30 cellular contexts compared by ENCODE assay signal in genomic region chr7:134297489-134297888, GRCh38.
"Had no signal": no experiment of that assay in that cellular context is flagged by ENCODE, and none has a peak within 500 bp of the region (broad histone marks: within the 10 kb centered on the region; RNA-seq: fewer than 3 reads in every experiment).

No MANE protein-coding gene starts in this region.

- H3K4me1 ChIP-seq: ascending aorta, breast epithelium, colonic mucosa, gastrocnemius medialis had no signal

- DNase-seq: activated CD4-positive, alpha-beta memory T cell treated with anti-CD3 and anti-CD28 coated beads for 36 hours; activated CD4-positive, alpha-beta T cell treated with anti-CD3 and anti-CD28 coated beads for 36 hours; activated CD4-positive, CD25-positive, alpha-beta regulatory T cell; activated CD4-positive, CD25-positive, alpha-beta regulatory T cell treated with anti-CD3 and anti-CD28 coated beads, Interleukin-2, amount 50 U/mL, for 72 hours; activated CD8-positive, alpha-beta memory T cell treated with anti-CD3 and anti-CD28 coated beads, Interleukin-2, amount 10 ng/mL, durations not matched to agents 7 days and 5 days; activated CD8-positive, alpha-beta memory T cell treated with anti-CD3 and anti-CD28 coated beads, Interleukin-2, amount 50 U/mL, for 4 hours; activated CD8-positive, alpha-beta T cell treated with anti-CD3 and anti-CD28 coated beads, Interleukin-2, amount 10 ng/mL, durations not matched to agents 7 days and 5 days; activated gamma-delta T cell; activated naive CD4-positive, alpha-beta T cell; activated naive CD4-positive, alpha-beta T cell treated with anti-CD3 and anti-CD28 coated beads, Interleukin-2, amount 10 ng/mL, durations not matched to agents 7 days and 5 days; activated naive CD8-positive, alpha-beta T cell treated with anti-CD3 and anti-CD28 coated beads, Interleukin-2, amount 10 ng/mL, durations not matched to agents 7 days and 5 days; activated T-cell treated with anti-CD3 and anti-CD28 coated beads, Interleukin-2, amount 50 U/mL, for 24 hours; activated T-cell treated with anti-CD3 and anti-CD28 coated beads, Interleukin-2, amount 50 U/mL, for 72 hours; central memory CD4-positive, alpha-beta T cell; cerebellar nuclear complex; colonic mucosa; effector memory CD8-positive, alpha-beta T cell; foreskin fibroblast; gastrocnemius medialis; glutamatergic neuron; heart left ventricle; T-helper 1 cell; T-helper 17 cell; T1000 had no signal

- H3K27ac ChIP-seq: ascending aorta, breast epithelium, cardiac muscle cell, colonic mucosa, epithelial cell of prostate, gastrocnemius medialis had no signal

- FAIRE-seq: endothelial cell of umbilical vein had no signal

- H3K9me3 ChIP-seq: ascending aorta, breast epithelium, colonic mucosa, gastrocnemius medialis, heart left ventricle had no signal

- H3K4me3 ChIP-seq: ascending aorta, breast epithelium, cardiac muscle cell, colonic mucosa, gastrocnemius medialis, heart left ventricle had no signal

- H3K27me3 ChIP-seq: ascending aorta, breast epithelium, cardiac muscle cell, colonic mucosa, gastrocnemius medialis, heart left ventricle had no signal

- ATAC-seq: activated CD4-positive, alpha-beta T cell treated with anti-CD3 and anti-CD28 coated beads for 36 hours; activated CD8-positive, alpha-beta memory T cell treated with anti-CD3 and anti-CD28 coated beads, Interleukin-2, amount 10 ng/mL, durations not matched to agents 7 days and 5 days; activated CD8-positive, alpha-beta T cell treated with anti-CD3 and anti-CD28 coated beads, Interleukin-2, amount 10 ng/mL, durations not matched to agents 7 days and 5 days; activated naive CD4-positive, alpha-beta T cell treated with anti-CD3 and anti-CD28 coated beads, Interleukin-2, amount 50 U/mL, for 72 hours; activated T-cell treated with anti-CD3 and anti-CD28 coated beads, Interleukin-2, amount 50 U/mL, for 72 hours; effector memory CD8-positive, alpha-beta T cell; gastrocnemius medialis; heart left ventricle; T-helper 17 cell had no signal

- H3K36me3 ChIP-seq: breast epithelium, colonic mucosa had no signal
